Comparison of ENCODE assay signal across 1 cellular context in genomic region chr5:77157732-77158532, GRCh38.
TF ChIP-seq lines count a peak whose summit lies in the region.

No MANE protein-coding gene starts in this region.

TF ChIP-seq in GM23338, 12 proteins besides CTCF, POLR2A, EP300 and RAD21 (continued from another document):
- TF ChIP-seq REST (IDR thresholded peaks at IDR 0.05; ENCODE audit: unreplicated experiment) (no peak), ZNF114 (CRISPR knock-in tag; IDR thresholded peaks at IDR 0.05) (no peak), JUNB (IDR thresholded peaks at IDR 0.05; ENCODE audit: unreplicated experiment) (no peak)
